ENCODE assay signal across 18 cellular contexts in the genomic region with DNA sequence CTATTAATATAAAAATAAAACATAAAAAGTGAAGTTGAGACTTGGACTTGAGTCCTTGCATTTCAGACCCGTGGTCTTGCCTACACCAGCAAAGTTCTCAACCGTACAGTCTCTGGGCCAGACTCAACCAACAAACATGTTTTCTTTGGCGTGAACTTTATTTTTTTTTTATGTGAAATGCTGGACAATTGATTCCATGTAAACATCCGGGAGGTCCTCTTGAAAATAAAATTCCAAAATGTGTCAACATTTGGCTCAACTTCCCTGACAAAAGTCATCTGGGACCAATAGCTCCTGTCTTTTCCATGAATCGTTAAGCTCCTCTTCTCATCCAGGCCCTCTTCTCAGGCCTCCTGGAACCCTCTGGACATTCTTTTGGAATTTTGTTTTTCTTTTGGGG. TPM values are rescaled to one million over a fixed set of nuclear protein-coding genes. Genes with fewer than 3 reads are reported as not detected.
A peak's percentile ranks its signal among the peaks of the same experiment; 100 is the strongest.
DNase-seq lines count a peak whose midpoint lies in the region; ATAC-seq, FAIRE-seq and TF ChIP-seq lines count a peak whose summit lies in the region.
"Had no signal": no experiment of that assay in that cellular context is flagged by ENCODE, and none has a peak within 500 bp of the region (broad histone marks: within the 10 kb centered on the region; RNA-seq: fewer than 3 reads in every experiment).

No MANE protein-coding gene starts in this region.

- H3K9ac ChIP-seq in K562 (ENCODE audit: insufficient read depth in 1 of 2, low read depth in 2 of 2, low read length in 2 of 2): peak overlapping the region in 1 of 2 experiments; percentile 43; a peak in 1 of 4 replicates
- H3K9ac ChIP-seq: BLaER1 had no signal

- no peaks in the 10 kb centered on the region for H3K9me3 ChIP-seq in left ventricle myocardium inferior (replicated peaks)
- H3K9me3 ChIP-seq in right cardiac atrium (ENCODE audit: control insufficient read depth, low read length): no peaks in the 10 kb centered on the region
- no peaks in the 10 kb centered on the region for H3K9me3 ChIP-seq in K562 (replicated peaks; ENCODE audit: control insufficient read depth, insufficient read depth, low read depth, low read length)
- H3K9me3 ChIP-seq in uterus: no peaks in the 10 kb centered on the region
- H3K9me3 ChIP-seq: BLaER1 had no signal

- H3K4me3 ChIP-seq in left ventricle myocardium inferior: no peak overlapping the region
- no peak overlapping the region for H3K4me3 ChIP-seq in right cardiac atrium (ENCODE audit: low read length)
- H3K4me3 ChIP-seq in K562: no peak overlapping the region
- H3K4me3 ChIP-seq in uterus: no peak overlapping the region
- H3K4me3 ChIP-seq: BLaER1, GM12878 had no signal

- intact Hi-C loops in left ventricle myocardium inferior (cut with micrococcal nuclease): no loop called here
- intact Hi-C loops in right cardiac atrium (cut with DNase I): no loop called here
- intact Hi-C loops in K562 (cut with micrococcal nuclease): no loop called here
- intact Hi-C loops in uterus (cut with DNase I; ENCODE audit: low total_unique reads): no loop called here

- peaks cover 56% of the 10 kb centered on the region for H3K4me1 ChIP-seq in left ventricle myocardium inferior
- H3K4me1 ChIP-seq in right cardiac atrium (ENCODE audit: control insufficient read depth, insufficient read depth, low read length): no peaks in the 10 kb centered on the region
- peaks cover 2 to 33% of the 10 kb centered on the region in 2 experiments; a peak in 4 of 5 replicates for H3K4me1 ChIP-seq in K562 (replicated peaks in 1 of 2; ENCODE audit: control insufficient read depth in 2 of 2, insufficient read depth in 2 of 2, low read length in 2 of 2)
- peaks cover 2 to 5% of the 10 kb centered on the region in 2 donors for H3K4me1 ChIP-seq in uterus

- peaks cover 7% of the 10 kb centered on the region for H3K27me3 Mint-ChIP-seq in nephron progenitor cell (ENCODE audit: low read depth, poor library complexity)
- H3K27me3 Mint-ChIP-seq: activated B cell treated with CpG ODN at 0.5 μM for 24 hours had no signal

- no peaks in the 10 kb centered on the region for H3K9me3 Mint-ChIP-seq in nephron progenitor cell
- H3K9me3 Mint-ChIP-seq: activated B cell treated with CpG ODN at 0.5 μM for 24 hours had no signal

- CTCF ChIA-PET in K562 (lab: Yijun Ruan, JAX; ENCODE audit: low intra/inter-chr PET ratio): no interaction called here

- no peak for TF ChIP-seq CTCF in left ventricle myocardium inferior (IDR thresholded peaks at IDR 0.05; ENCODE audit: borderline replicate concordance)
- no peak for TF ChIP-seq CTCF in K562 (IDR thresholded peaks at IDR 0.05 in 2 of 3, conservative IDR thresholded peaks at IDR 0.05 in 1 of 3; ENCODE audit: insufficient read depth in 2 of 3, low read depth in 1 of 3, low read length in 3 of 3)
- TF ChIP-seq CTCF in nephron progenitor cell (IDR thresholded peaks at IDR 0.05): no peak
- TF ChIP-seq CTCF in uterus (IDR thresholded peaks at IDR 0.05): no peak

- H3K27ac ChIP-seq in left ventricle myocardium inferior (replicated peaks): peak overlapping the region; percentile 99
- H3K27ac ChIP-seq in right cardiac atrium (ENCODE audit: low read length): no peak overlapping the region
- peak overlapping the region; percentile 32; the same call in 1 of the 3 replicates for H3K27ac ChIP-seq in K562 (ENCODE audit: extremely low read depth, low read depth, low read length)
- peak overlapping the region; percentile 74 to 99 for H3K27ac ChIP-seq in uterus
- H3K27ac ChIP-seq: BLaER1 had no signal

- TF ChIP-seq EP300 in K562 (IDR thresholded peaks at IDR 0.05; ENCODE audit: low read length): no peak

- H3K36me3 ChIP-seq in left ventricle myocardium inferior: peaks cover 17% of the 10 kb centered on the region
- peaks cover 42% of the 10 kb centered on the region; the same call in 2 of the 3 replicates for H3K36me3 ChIP-seq in K562 (ENCODE audit: control insufficient read depth, insufficient read depth, low read length)
- no peaks in the 10 kb centered on the region for H3K36me3 ChIP-seq in uterus

- H2AFZ ChIP-seq in K562 (ENCODE audit: low read depth, low read length): no peak overlapping the region

- H3K36me3 Mint-ChIP-seq in nephron progenitor cell (ENCODE audit: low read depth): peaks cover 27% of the 10 kb centered on the region

- no peaks in the 10 kb centered on the region for H3K9me1 ChIP-seq in K562 (ENCODE audit: control insufficient read depth, insufficient read depth, low read length)

- peaks cover 39% of the 10 kb centered on the region for H3K79me2 ChIP-seq in K562 (ENCODE audit: control insufficient read depth, insufficient read depth, low read length)

- no peak for ATAC-seq in right cardiac atrium
- no peak for ATAC-seq in K562
- ATAC-seq: GM12878 had no signal

- DNase-seq in left ventricle myocardium inferior (no peak), right cardiac atrium (no peak), K562 (ENCODE audit: extremely low read depth in 1 of 4, low spot score in 3 of 4) (no peak), nephron progenitor cell (no peak), uterus (no peak), NCI-H187 (lab: John Stamatoyannopoulos, UW) (no peak), NCI-H510A (lab: John Stamatoyannopoulos, UW) (no peak), 8988T (no peak)
- DNase-seq: activated B cell treated with CpG ODN at 0.5 μM for 24 hours; DMS79; midbrain; NCI-H1105; NCI-H2227 treated with DMSO at 0.1 percent for 48 hours; posterior cingulate gyrus; stimulated activated CD4-positive, alpha-beta T cell treated with anti-CD3 and anti-CD28 coated beads, Interleukin-1b, Interleukin-23, amount 100 ng/mL, for 48 hours had no signal

- no peaks in the 10 kb centered on the region for H3K27me3 ChIP-seq in left ventricle myocardium inferior (ENCODE audit: low read depth)
- no peaks in the 10 kb centered on the region for H3K27me3 ChIP-seq in right cardiac atrium (ENCODE audit: control insufficient read depth, insufficient read depth)
- H3K27me3 ChIP-seq in K562 (ENCODE audit: control insufficient read depth in 2 of 2, insufficient read depth in 2 of 2, low read length in 2 of 2): no peaks in the 10 kb centered on the region
- no peaks in the 10 kb centered on the region for H3K27me3 ChIP-seq in uterus
- H3K27me3 ChIP-seq: BLaER1 had no signal

- no TSS peak for BruUV-seq in K562 (replicated peaks; lab: Mats Ljungman, UMichigan)

- peaks cover 29% of the 10 kb centered on the region for H3K4me1 Mint-ChIP-seq in nephron progenitor cell

- peak overlapping the region; percentile 8 for H3K4me3 Mint-ChIP-seq in nephron progenitor cell
- H3K4me3 Mint-ChIP-seq: activated B cell treated with CpG ODN at 0.5 μM for 24 hours had no signal

- 46% methylated on average over 5 of the region's 5 CpGs for WGBS in right cardiac atrium
- 92% methylated on average over 5 of the region's 5 CpGs for WGBS in K562 (ENCODE audit: insufficient coverage, low coverage, missing lambda C conversion rate)

- H3K4me2 ChIP-seq in K562 (ENCODE audit: insufficient read depth, low read length): no peak overlapping the region
- H3K4me2 ChIP-seq: BLaER1 had no signal

- TF ChIP-seq POLR2A in K562 (conservative IDR thresholded peaks at IDR 0.05) (no peak), uterus (IDR thresholded peaks at IDR 0.05) (no peak)

- H3K27ac Mint-ChIP-seq in nephron progenitor cell: peak overlapping the region; percentile 62
- H3K27ac Mint-ChIP-seq: activated B cell treated with CpG ODN at 0.5 μM for 24 hours had no signal

- TF ChIP-seq RAD21 in K562 (CRISPR knock-in tag; conservative IDR thresholded peaks at IDR 0.05 in 1 of 2, IDR thresholded peaks at IDR 0.05 in 1 of 2): no peak

- no peaks in the 10 kb centered on the region for H4K20me1 ChIP-seq in K562 (replicated peaks; ENCODE audit: control insufficient read depth, insufficient read depth, low read length)
- H4K20me1 ChIP-seq: BLaER1 had no signal

- in situ Hi-C loops in K562 (cut with MboI): no loop called here

- no peak for FAIRE-seq in K562 (lab: Jason Lieb, UNC)
- FAIRE-seq: bronchial epithelial cell, GM12878 had no signal

- POLR2A ChIA-PET in K562 (lab: Yijun Ruan, JAX): interaction anchor here (0.6 to 2.8 kb wide), 4 partner anchors 21 to 395 kb away, joined by 3 to 8 read pairs (median 4); no protein-coding TSS in a partner anchor

RNA-seq across cellular contexts. Expression of a gene that starts 2.7 kb away (rescaled TPM):
- total RNA-seq in left ventricle myocardium inferior: 9.6 TPM
- 10 to 100 TPM; 11.1 to 17.7 (median 11.9) TPM for total RNA-seq in right cardiac atrium
- 9.3 TPM for polyA plus RNA-seq in right cardiac atrium
- 12.5 and 54.5 TPM in 2 replicates for total RNA-seq in K562 (2011; cell fraction: chromatin; rRNA removed; ENCODE audit: low replicate concordance)
- total RNA-seq in K562 (2011; cell fraction: nucleolus; rRNA removed): 31.5 and 38.2 TPM in 2 replicates
- 31.5 and 34.9 TPM in 2 replicates for total RNA-seq in K562 (2011; cell fraction: nucleoplasm; rRNA removed)
- total RNA-seq in K562 (2014; rRNA removed): 46.2 and 52.2 TPM in 2 replicates
- 2.1 and 2.4 TPM in 2 replicates for total RNA-seq in K562 (2014; rRNA removed; fragmentation: Illumina TruSeq; extraction: Trizol)
- total RNA-seq in K562 (2015; rRNA removed; fragmentation: Illumina TruSeq; extraction: Trizol): 17.0 and 18.6 TPM in 2 replicates
- total RNA-seq in K562 (2021): 36.9 and 40.3 TPM in 2 replicates
- polyA plus RNA-seq in K562 (2011; rRNA removed): 7.6 and 12.4 TPM in 2 replicates
- 14.7 and 45.1 TPM in 2 replicates for polyA plus RNA-seq in K562 (2011; cell fraction: cytosol; rRNA removed)
- polyA plus RNA-seq in K562 (2011; cell fraction: nucleus; rRNA removed): 30.5 and 50.7 TPM in 2 replicates
- 26.1 and 43.4 TPM in 2 replicates for polyA plus RNA-seq in K562 (2012)
- polyA plus RNA-seq in K562 (2014; fragmentation: Illumina TruSeq; extraction: Trizol): 2.2 and 8.9 TPM in 2 replicates
- 1 to 10 TPM; 2.8 to 3.3 TPM for polyA plus RNA-seq in K562 (2014; fragmentation: Nextera tagmentation; extraction: Ambion mirVana)
- 29.7 and 31.7 TPM in 2 replicates for polyA plus RNA-seq in K562 (2014; rRNA removed)
- polyA minus RNA-seq in K562 (2011; rRNA and poly(A)+ RNA removed): 3.5 and 5.4 TPM in 2 replicates
- polyA minus RNA-seq in K562 (2011; cell fraction: cytosol; rRNA and poly(A)+ RNA removed): 22.0 and 25.8 TPM in 2 replicates
- polyA minus RNA-seq in K562 (2011; cell fraction: nucleus; rRNA and poly(A)+ RNA removed): 6.6 and 9.0 TPM in 2 replicates
- 10 to 100 TPM; 13.5 to 40.8 (median 34.5) TPM for total RNA-seq in uterus

RNA-seq across cellular contexts. Expression of a gene that starts 4.1 kb away (rescaled TPM):
- total RNA-seq in left ventricle myocardium inferior (24.7 TPM), right cardiac atrium (10 to 100 TPM; 35.2 to 43.8 (median 38.2) TPM), K562 (2014; rRNA removed) (224 and 233 TPM in 2 replicates), K562 (2014; rRNA removed; fragmentation: Illumina TruSeq; extraction: Trizol) (102 and 112 TPM in 2 replicates), K562 (2015; rRNA removed; fragmentation: Illumina TruSeq; extraction: Trizol) (120 and 125 TPM in 2 replicates), K562 (2021) (161 and 164 TPM in 2 replicates), uterus (10 to 100 TPM; 31.2 to 70.2 (median 46.5) TPM)
- polyA plus RNA-seq in right cardiac atrium (34.9 TPM), K562 (2011; rRNA removed) (137 and 156 TPM in 2 replicates), K562 (2014; fragmentation: Illumina TruSeq; extraction: Trizol) (137 and 156 TPM in 2 replicates), K562 (2014; fragmentation: Nextera tagmentation; extraction: Ambion mirVana) (10 to 100 TPM; 26.5 to 48.0 TPM), K562 (2014; rRNA removed) (199 and 221 TPM in 2 replicates)
- total RNA-seq in K562 (2011; cell fraction: chromatin; rRNA removed; ENCODE audit: low replicate concordance): 153 and 228 TPM in 2 replicates
- total RNA-seq in K562 (2011; cell fraction: nucleolus; rRNA removed): 123 and 143 TPM in 2 replicates
- 145 and 152 TPM in 2 replicates for total RNA-seq in K562 (2011; cell fraction: nucleoplasm; rRNA removed)
- polyA plus RNA-seq in K562 (2011; cell fraction: cytosol; rRNA removed): 171 and 200 TPM in 2 replicates
- polyA plus RNA-seq in K562 (2011; cell fraction: nucleus; rRNA removed): 229 and 274 TPM in 2 replicates
- 153 and 156 TPM in 2 replicates for polyA plus RNA-seq in K562 (2012)
- 105 and 146 TPM in 2 replicates for polyA minus RNA-seq in K562 (2011; rRNA and poly(A)+ RNA removed)
- 63.5 and 65.9 TPM in 2 replicates for polyA minus RNA-seq in K562 (2011; cell fraction: cytosol; rRNA and poly(A)+ RNA removed)
- 52.0 and 62.1 TPM in 2 replicates for polyA minus RNA-seq in K562 (2011; cell fraction: nucleus; rRNA and poly(A)+ RNA removed)

RNA-seq across cellular contexts. Expression of a gene that starts 14.4 kb away (rescaled TPM):
- total RNA-seq in left ventricle myocardium inferior: 0.99 TPM
- 1 to 10 TPM in 2 of 4 donors, under 1 TPM in 2; 0.48 to 1.2 (median 0.93) TPM for total RNA-seq in right cardiac atrium
- 1.1 TPM for polyA plus RNA-seq in right cardiac atrium
- total RNA-seq in K562 (2011; cell fraction: chromatin; rRNA removed; ENCODE audit: low replicate concordance): 9.2 and 13.8 TPM in 2 replicates
- 11.8 and 13.3 TPM in 2 replicates for total RNA-seq in K562 (2011; cell fraction: nucleolus; rRNA removed)
- 16.4 and 22.1 TPM in 2 replicates for total RNA-seq in K562 (2011; cell fraction: nucleoplasm; rRNA removed)
- 2.4 and 3.2 TPM in 2 replicates for total RNA-seq in K562 (2014; rRNA removed)
- total RNA-seq in K562 (2014; rRNA removed; fragmentation: Illumina TruSeq; extraction: Trizol): 1.1 TPM in 2 replicates
- 1.4 TPM in 2 replicates for total RNA-seq in K562 (2015; rRNA removed; fragmentation: Illumina TruSeq; extraction: Trizol)
- 9.2 and 9.9 TPM in 2 replicates for total RNA-seq in K562 (2021)
- 4.8 and 7.0 TPM in 2 replicates for polyA plus RNA-seq in K562 (2011; rRNA removed)
- 9.6 and 10.2 TPM in 2 replicates for polyA plus RNA-seq in K562 (2011; cell fraction: cytosol; rRNA removed)
- polyA plus RNA-seq in K562 (2011; cell fraction: nucleus; rRNA removed): 8.6 TPM in 2 replicates
- 6.9 and 8.3 TPM in 2 replicates for polyA plus RNA-seq in K562 (2012)
- polyA plus RNA-seq in K562 (2014; fragmentation: Illumina TruSeq; extraction: Trizol): 12.8 and 15.7 TPM in 2 replicates
- polyA plus RNA-seq in K562 (2014; fragmentation: Nextera tagmentation; extraction: Ambion mirVana): 1 to 10 TPM; 1.7 to 1.8 TPM
- polyA plus RNA-seq in K562 (2014; rRNA removed): 5.5 and 5.7 TPM in 2 replicates
- 4.4 and 4.6 TPM in 2 replicates for polyA minus RNA-seq in K562 (2011; rRNA and poly(A)+ RNA removed)
- polyA minus RNA-seq in K562 (2011; cell fraction: cytosol; rRNA and poly(A)+ RNA removed): 3.5 and 3.8 TPM in 2 replicates
- polyA minus RNA-seq in K562 (2011; cell fraction: nucleus; rRNA and poly(A)+ RNA removed): 1.8 and 2.4 TPM in 2 replicates
- 1 to 10 TPM in 3 of 4 donors, not detected in 1; 1.3 to 5.6 (median 1.9) TPM for total RNA-seq in uterus
- total RNA-seq: bronchial epithelial cell had no signal

RNA-seq across cellular contexts. Expression of a gene that starts 18.3 kb away (rescaled TPM):
- total RNA-seq in left ventricle myocardium inferior: 3.1 TPM
- total RNA-seq in right cardiac atrium: 1 to 10 TPM; 4.4 to 6.8 (median 4.9) TPM
- polyA plus RNA-seq in right cardiac atrium: 6.6 TPM
- total RNA-seq in K562 (2011; cell fraction: chromatin; rRNA removed; ENCODE audit: low replicate concordance): 5.7 and 5.8 TPM in 2 replicates
- 3.2 and 4.3 TPM in 2 replicates for total RNA-seq in K562 (2011; cell fraction: nucleolus; rRNA removed)
- 5.0 and 5.5 TPM in 2 replicates for total RNA-seq in K562 (2011; cell fraction: nucleoplasm; rRNA removed)
- 0.86 and 2.2 TPM in 2 replicates for total RNA-seq in K562 (2014; rRNA removed)
- 0.35 and 1.1 TPM in 2 replicates for total RNA-seq in K562 (2014; rRNA removed; fragmentation: Illumina TruSeq; extraction: Trizol)
- 1.1 and 1.5 TPM in 2 replicates for total RNA-seq in K562 (2015; rRNA removed; fragmentation: Illumina TruSeq; extraction: Trizol)
- total RNA-seq in K562 (2021): 5.0 and 6.4 TPM in 2 replicates
- 1.2 and 2.5 TPM in 2 replicates for polyA plus RNA-seq in K562 (2011; rRNA removed)
- polyA plus RNA-seq in K562 (2011; cell fraction: cytosol; rRNA removed): 1.7 and 5.8 TPM in 2 replicates
- polyA plus RNA-seq in K562 (2011; cell fraction: nucleus; rRNA removed): 2.3 and 4.0 TPM in 2 replicates
- polyA plus RNA-seq in K562 (2012): 5.5 and 15.1 TPM in 2 replicates
- 1.4 and 3.4 TPM in 2 replicates for polyA plus RNA-seq in K562 (2014; fragmentation: Illumina TruSeq; extraction: Trizol)
- under 1 TPM; 0.31 to 0.49 TPM for polyA plus RNA-seq in K562 (2014; fragmentation: Nextera tagmentation; extraction: Ambion mirVana)
- polyA plus RNA-seq in K562 (2014; rRNA removed): 2.8 and 4.2 TPM in 2 replicates
- 0.24 and 0.95 TPM in 2 replicates for polyA minus RNA-seq in K562 (2011; rRNA and poly(A)+ RNA removed)
- polyA minus RNA-seq in K562 (2011; cell fraction: cytosol; rRNA and poly(A)+ RNA removed): 2.0 TPM in 1 of 2 replicates, not detected in the other
- polyA minus RNA-seq in K562 (2011; cell fraction: nucleus; rRNA and poly(A)+ RNA removed): 0.54 and 1.6 TPM in 2 replicates
- 10 to 100 TPM in 1 of 4 donors, 1 to 10 TPM in 2, not detected in 1; 3.7 to 19.4 (median 4.1) TPM for total RNA-seq in uterus
- total RNA-seq: bronchial epithelial cell had no signal

RNA-seq across cellular contexts. Expression of a gene that starts 30.5 kb away (rescaled TPM):
- total RNA-seq in left ventricle myocardium inferior (0.14 TPM), right cardiac atrium (not detected), K562 (2014; rRNA removed) (0.12 TPM in 1 of 2 replicates, not detected in the other), K562 (2014; rRNA removed; fragmentation: Illumina TruSeq; extraction: Trizol) (not detected in 2 replicates), K562 (2015; rRNA removed; fragmentation: Illumina TruSeq; extraction: Trizol) (0.07 TPM in 1 of 2 replicates, not detected in the other), K562 (2021) (0.11 TPM in 1 of 2 replicates, not detected in the other), uterus (not detected)
- polyA plus RNA-seq in right cardiac atrium (not detected), K562 (2011; rRNA removed) (0.19 and 0.26 TPM in 2 replicates), K562 (2014; fragmentation: Illumina TruSeq; extraction: Trizol) (0.33 and 0.40 TPM in 2 replicates), K562 (2014; fragmentation: Nextera tagmentation; extraction: Ambion mirVana) (under 1 TPM in 1 of 2 experiments, not detected in 1; 0.06 TPM), K562 (2014; rRNA removed) (0.11 and 0.33 TPM in 2 replicates)
- 1.3 and 1.6 TPM in 2 replicates for total RNA-seq in K562 (2011; cell fraction: chromatin; rRNA removed; ENCODE audit: low replicate concordance)
- total RNA-seq in K562 (2011; cell fraction: nucleolus; rRNA removed): 0.67 and 0.92 TPM in 2 replicates
- total RNA-seq in K562 (2011; cell fraction: nucleoplasm; rRNA removed): 0.92 and 1.2 TPM in 2 replicates
- 0.18 and 0.30 TPM in 2 replicates for polyA plus RNA-seq in K562 (2011; cell fraction: cytosol; rRNA removed)
- polyA plus RNA-seq in K562 (2011; cell fraction: nucleus; rRNA removed): 1.8 and 2.6 TPM in 2 replicates
- polyA plus RNA-seq in K562 (2012): 0.33 and 0.53 TPM in 2 replicates
- polyA minus RNA-seq in K562 (2011; rRNA and poly(A)+ RNA removed): not detected in 2 replicates
- not detected in 2 replicates for polyA minus RNA-seq in K562 (2011; cell fraction: cytosol; rRNA and poly(A)+ RNA removed)
- polyA minus RNA-seq in K562 (2011; cell fraction: nucleus; rRNA and poly(A)+ RNA removed): 0.27 and 0.56 TPM in 2 replicates
- total RNA-seq: activated B cell treated with CpG ODN at 0.5 μM for 24 hours, bronchial epithelial cell, GM12878 had no signal
